ENCODE assay signal across 17 cellular contexts in genomic region chr18:47528343-47528742, GRCh38.
"Had no signal": no experiment of that assay in that cellular context is flagged by ENCODE, and none has a peak within 500 bp of the region (broad histone marks: within the 10 kb centered on the region; RNA-seq: fewer than 3 reads in every experiment).

No MANE protein-coding gene starts in this region.

- H3K27ac ChIP-seq: foreskin keratinocyte, hepatocyte, psoas muscle, right lobe of liver, tibial artery, upper lobe of left lung, uterus had no signal

- ATAC-seq: foreskin keratinocyte; naive thymus-derived CD4-positive, alpha-beta T cell; psoas muscle; right lobe of liver; stimulated activated memory B cell treated with anti-CD40 and anti-IgM and Interleukin-4, amounts not matched to agents 10 μg/mL and 1 μg/mL and 100 μg/mL, for 72 hours had no signal

- H3K9me3 ChIP-seq: psoas muscle, right lobe of liver, tibial artery, upper lobe of left lung, uterus had no signal

- H3K36me3 ChIP-seq: right lobe of liver, tibial artery, upper lobe of left lung, uterus had no signal

- H3K27me3 ChIP-seq: hepatocyte, uterus had no signal

- H3K4me3 ChIP-seq: hepatocyte, psoas muscle, right lobe of liver, tibial artery, upper lobe of left lung, uterus had no signal

- H3K4me1 ChIP-seq: foreskin keratinocyte, psoas muscle, right lobe of liver, tibial artery, uterus had no signal

- DNase-seq: effector CD4-positive, alpha-beta T cell; endodermal cell; erythroblast; foreskin keratinocyte; naive thymus-derived CD4-positive, alpha-beta T cell; nephron progenitor cell; psoas muscle; retina; right lobe of liver; stimulated activated CD4-positive, alpha-beta T cell treated with anti-CD3 and anti-CD28 coated beads, Interleukin-15, amount 100 ng/mL, for 24 hours; stimulated activated CD4-positive, alpha-beta T cell treated with anti-CD3 and anti-CD28 coated beads, Interleukin-1b, Interleukin-23, amount 100 ng/mL, for 48 hours; stimulated activated CD4-positive, alpha-beta T cell treated with anti-CD3 and anti-CD28 coated beads, Interleukin-4, amount 100 ng/mL, for 24 hours; tibial artery; upper lobe of left lung; uterus had no signal
